1 cellular context compared by ENCODE assay signal in genomic region chr1:227753999-227754764, GRCh38.
TF ChIP-seq lines count a peak whose summit lies in the region.

No MANE protein-coding gene starts in this region.

TF ChIP-seq in HCT116, 20 proteins besides CTCF, POLR2A, EP300 and RAD21 (continued from another document):
- TF ChIP-seq REST (IDR thresholded peaks at IDR 0.05; ENCODE audit: low read depth) (no peak), SRF (IDR thresholded peaks at IDR 0.05; ENCODE audit: low read depth) (no peak), POLR2AphosphoS5 (IDR thresholded peaks at IDR 0.05; ENCODE audit: low read depth, low read length) (no peak), SIN3A (IDR thresholded peaks at IDR 0.05; ENCODE audit: low read depth) (no peak), CBX3 (IDR thresholded peaks at IDR 0.05; ENCODE audit: low read depth) (no peak)
